In genomic region chr20:199996-200395, GRCh38 we compare ENCODE assay signal across 20 cellular contexts. TPM values are rescaled to one million over a fixed set of nuclear protein-coding genes. Genes with fewer than 3 reads are reported as not detected.
"Had no signal": no experiment of that assay in that cellular context is flagged by ENCODE, and none has a peak within 500 bp of the region (broad histone marks: within the 10 kb centered on the region; RNA-seq: fewer than 3 reads in every experiment).

No MANE protein-coding gene starts in this region.

- H3K27ac ChIP-seq: cardiac muscle cell, esophagus muscularis mucosa, neutrophil, sigmoid colon, spleen, thoracic aorta, upper lobe of left lung had no signal

- H3K4me3 ChIP-seq: cardiac muscle cell, esophagus muscularis mucosa, sigmoid colon, spleen, thoracic aorta, upper lobe of left lung had no signal

- ATAC-seq: activated CD4-positive, alpha-beta T cell treated with anti-CD3 and anti-CD28 coated beads for 36 hours; natural killer cell had no signal

- H3K36me3 ChIP-seq: cardiac muscle cell, esophagus muscularis mucosa, neutrophil, sigmoid colon, spleen, thoracic aorta, upper lobe of left lung had no signal

- H3K4me1 ChIP-seq: esophagus muscularis mucosa, sigmoid colon, spleen, upper lobe of left lung had no signal

- DNase-seq: activated CD4-positive, alpha-beta T cell treated with anti-CD3 and anti-CD28 coated beads for 36 hours; activated CD4-positive, alpha-beta T cell treated with anti-CD3 and anti-CD28 coated beads, Interleukin-2, amount 50 U/mL, for 48 hours; amniotic stem cell; dermis blood vessel endothelial cell; effector memory CD4-positive, alpha-beta T cell; mesendoderm; natural killer cell; sigmoid colon; spleen; stimulated activated CD4-positive, alpha-beta T cell treated with anti-CD3 and anti-CD28 coated beads, Interleukin-4, amount 100 ng/mL, for 4 hours; T-helper 2 cell; upper lobe of left lung had no signal

- H3K9me3 ChIP-seq: neutrophil, sigmoid colon, thoracic aorta, upper lobe of left lung had no signal

- H3K27me3 ChIP-seq: cardiac muscle cell, sigmoid colon, upper lobe of left lung had no signal

RNA-seq across cellular contexts. Expression of gene DEFB128, which starts 10.5 kb away (rescaled TPM):
- total RNA-seq: activated CD4-positive, alpha-beta T cell treated with anti-CD3 and anti-CD28 coated beads for 36 hours; activated T-helper 1 cell treated with anti-CD3 and anti-CD28 coated beads, Interleukin-12 subunit alpha, Interleukin-12 subunit beta, Interleukin-2, Interleukin-4 antibody, amounts not matched to agents 30 ng/mL and 10 ng/mL and 1 ng/mL, durations not matched to agents 14 hours and 24 hours and 36 hours; cardiac muscle cell; dermis blood vessel endothelial cell; endothelial cell of umbilical vein; esophagus muscularis mucosa; lower leg skin; mucosa of gallbladder; natural killer cell; sigmoid colon; spleen; thoracic aorta; upper lobe of left lung had no signal
- polyA plus RNA-seq: cardiac muscle cell, endothelial cell of umbilical vein, sigmoid colon, spleen had no signal

RNA-seq across cellular contexts. Expression of gene DEFB129, which starts 27.1 kb away (rescaled TPM):
- total RNA-seq: activated CD4-positive, alpha-beta T cell treated with anti-CD3 and anti-CD28 coated beads for 36 hours; activated T-helper 1 cell treated with anti-CD3 and anti-CD28 coated beads, Interleukin-12 subunit alpha, Interleukin-12 subunit beta, Interleukin-2, Interleukin-4 antibody, amounts not matched to agents 30 ng/mL and 10 ng/mL and 1 ng/mL, durations not matched to agents 14 hours and 24 hours and 36 hours; cardiac muscle cell; dermis blood vessel endothelial cell; endothelial cell of umbilical vein; esophagus muscularis mucosa; lower leg skin; mucosa of gallbladder; natural killer cell; sigmoid colon; spleen; thoracic aorta; upper lobe of left lung had no signal
- polyA plus RNA-seq: cardiac muscle cell, endothelial cell of umbilical vein, sigmoid colon, spleen had no signal

RNA-seq across cellular contexts. Expression of gene DEFB127, which starts 42.7 kb away (rescaled TPM):
- total RNA-seq: activated CD4-positive, alpha-beta T cell treated with anti-CD3 and anti-CD28 coated beads for 36 hours; activated T-helper 1 cell treated with anti-CD3 and anti-CD28 coated beads, Interleukin-12 subunit alpha, Interleukin-12 subunit beta, Interleukin-2, Interleukin-4 antibody, amounts not matched to agents 30 ng/mL and 10 ng/mL and 1 ng/mL, durations not matched to agents 14 hours and 24 hours and 36 hours; cardiac muscle cell; dermis blood vessel endothelial cell; endothelial cell of umbilical vein; esophagus muscularis mucosa; lower leg skin; mucosa of gallbladder; natural killer cell; sigmoid colon; spleen; thoracic aorta; upper lobe of left lung had no signal
- polyA plus RNA-seq: cardiac muscle cell, endothelial cell of umbilical vein, sigmoid colon, spleen had no signal

RNA-seq across cellular contexts. Expression of gene DEFB132, which starts 57.5 kb away (rescaled TPM):
- total RNA-seq: activated CD4-positive, alpha-beta T cell treated with anti-CD3 and anti-CD28 coated beads for 36 hours; activated T-helper 1 cell treated with anti-CD3 and anti-CD28 coated beads, Interleukin-12 subunit alpha, Interleukin-12 subunit beta, Interleukin-2, Interleukin-4 antibody, amounts not matched to agents 30 ng/mL and 10 ng/mL and 1 ng/mL, durations not matched to agents 14 hours and 24 hours and 36 hours; cardiac muscle cell; dermis blood vessel endothelial cell; endothelial cell of umbilical vein; esophagus muscularis mucosa; lower leg skin; mucosa of gallbladder; natural killer cell; sigmoid colon; spleen; thoracic aorta; upper lobe of left lung had no signal
- polyA plus RNA-seq: cardiac muscle cell, endothelial cell of umbilical vein, spleen had no signal

RNA-seq across cellular contexts. Expression of gene DEFB126, which starts 57.6 kb away (rescaled TPM):
- total RNA-seq: activated CD4-positive, alpha-beta T cell treated with anti-CD3 and anti-CD28 coated beads for 36 hours; activated T-helper 1 cell treated with anti-CD3 and anti-CD28 coated beads, Interleukin-12 subunit alpha, Interleukin-12 subunit beta, Interleukin-2, Interleukin-4 antibody, amounts not matched to agents 30 ng/mL and 10 ng/mL and 1 ng/mL, durations not matched to agents 14 hours and 24 hours and 36 hours; cardiac muscle cell; dermis blood vessel endothelial cell; endothelial cell of umbilical vein; esophagus muscularis mucosa; lower leg skin; mucosa of gallbladder; natural killer cell; sigmoid colon; spleen; thoracic aorta; upper lobe of left lung had no signal
- polyA plus RNA-seq: cardiac muscle cell, endothelial cell of umbilical vein, sigmoid colon, spleen had no signal
